21 cellular contexts compared by ENCODE assay signal in the genomic region with DNA sequence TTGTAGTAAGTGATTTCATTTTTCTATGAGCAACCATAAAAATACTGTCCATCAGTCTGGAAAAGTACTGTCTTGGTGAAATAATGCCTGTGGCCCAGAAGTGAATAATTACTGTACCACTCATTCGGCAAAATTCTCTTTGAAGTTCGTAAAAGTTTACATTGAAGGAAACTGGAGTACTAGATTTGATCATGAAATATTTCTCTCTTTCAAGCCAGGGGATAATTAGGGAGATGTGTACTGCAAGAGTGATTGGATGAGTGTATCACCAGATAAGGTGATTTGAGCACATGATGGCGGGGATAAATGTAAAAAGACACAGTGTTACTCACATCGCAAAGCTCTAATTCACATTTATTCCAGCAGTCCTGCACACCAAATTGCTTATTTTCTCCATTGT.
"Had no signal": no experiment of that assay in that cellular context is flagged by ENCODE, and none has a peak within 500 bp of the region (broad histone marks: within the 10 kb centered on the region; RNA-seq: fewer than 3 reads in every experiment).

No MANE protein-coding gene starts in this region.

- H3K27ac ChIP-seq: HL-60, RWPE1 had no signal

- DNase-seq: KBM-7, MG63, NCI-H1092, NCI-H1105 treated with DMSO at 0.1 percent for 48 hours, NCI-H1436, NCI-H187, NCI-H2029, NCI-H2081 treated with DMSO at 0.1 percent for 48 hours, NCI-H2171 treated with DMSO at 0.1 percent for 48 hours, NCI-H345, NCI-H446 treated with DMSO at 0.1 percent for 48 hours, NCI-H510A treated with DMSO at 0.1 percent for 48 hours, NCI-H526 treated with DMSO at 0.1 percent for 48 hours, NCI-H748 treated with DMSO at 0.1 percent for 48 hours, SHP77, SK-N-SH, SW 1271, T-cell had no signal

- H3K27me3 ChIP-seq: MG63 had no signal

- H3K9ac ChIP-seq: SK-N-SH had no signal

- H3K4me2 ChIP-seq: SK-N-SH had no signal

- H3K36me3 ChIP-seq: MG63 had no signal

- H3K4me3 ChIP-seq: MG63 had no signal

- H3K9me3 ChIP-seq: SK-N-SH had no signal

- H3K9me2 ChIP-seq: SK-N-SH had no signal

- ATAC-seq: Panc1, T-cell had no signal
